In genomic region chr12:94099191-94099983, GRCh38 we compare ENCODE assay signal across 1 cellular context.
TF ChIP-seq lines count a peak whose summit lies in the region.

No MANE protein-coding gene starts in this region.

TF ChIP-seq in SK-N-SH, 30 proteins besides CTCF, POLR2A, EP300 and RAD21 (continued from another document):
- TF ChIP-seq NRF1 (IDR thresholded peaks at IDR 0.05; ENCODE audit: low read depth, low read length) (no peak), FOXJ3 (CRISPR knock-in tag; IDR thresholded peaks at IDR 0.05) (no peak), MEF2A (IDR thresholded peaks at IDR 0.05; ENCODE audit: borderline replicate concordance, low read depth) (peak; percentile 36; the same call in 1 of the 2 replicates), SMC3 (IDR thresholded peaks at IDR 0.05; ENCODE audit: low read depth, low read length) (no peak), POLR2AphosphoS5 (IDR thresholded peaks at IDR 0.05; ENCODE audit: low read depth, low read length) (peak; percentile 34; the same call in 1 of the 2 replicates), YY1 (IDR thresholded peaks at IDR 0.05; ENCODE audit: low read depth) (no peak), JUND (IDR thresholded peaks at IDR 0.05) (peak; percentile 87), SIN3A (IDR thresholded peaks at IDR 0.05; ENCODE audit: borderline replicate concordance, low read depth, low read length) (0 out of 2 replicates have a peak, but pooled peaks have one; percentile 40), EZH2phosphoT487 (IDR thresholded peaks at IDR 0.05; ENCODE audit: borderline replicate concordance, low read depth) (no peak), TEAD4 (IDR thresholded peaks at IDR 0.05; ENCODE audit: borderline replicate concordance, insufficient read depth) (peak; percentile 81), RFX5 (IDR thresholded peaks at IDR 0.05; ENCODE audit: low read length) (no peak), CHD2 (IDR thresholded peaks at IDR 0.05; ENCODE audit: low read length, partially characterized antibody) (no peak), NFIC (IDR thresholded peaks at IDR 0.05; ENCODE audit: borderline replicate concordance) (peak; percentile 89), RXRA (IDR thresholded peaks at IDR 0.05; ENCODE audit: borderline replicate concordance, low read depth) (peak; percentile 58; the same call in 1 of the 2 replicates), FOXM1 (IDR thresholded peaks at IDR 0.05; ENCODE audit: low read depth) (no peak)
- TF ChIP-seq, protein P1, sequence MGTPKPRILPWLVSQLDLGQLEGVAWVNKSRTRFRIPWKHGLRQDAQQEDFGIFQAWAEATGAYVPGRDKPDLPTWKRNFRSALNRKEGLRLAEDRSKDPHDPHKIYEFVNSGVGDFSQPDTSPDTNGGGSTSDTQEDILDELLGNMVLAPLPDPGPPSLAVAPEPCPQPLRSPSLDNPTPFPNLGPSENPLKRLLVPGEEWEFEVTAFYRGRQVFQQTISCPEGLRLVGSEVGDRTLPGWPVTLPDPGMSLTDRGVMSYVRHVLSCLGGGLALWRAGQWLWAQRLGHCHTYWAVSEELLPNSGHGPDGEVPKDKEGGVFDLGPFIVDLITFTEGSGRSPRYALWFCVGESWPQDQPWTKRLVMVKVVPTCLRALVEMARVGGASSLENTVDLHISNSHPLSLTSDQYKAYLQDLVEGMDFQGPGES (IDR thresholded peaks at IDR 0.05; ENCODE audit: low read depth, low read length) = no peak
- TF ChIP-seq, protein P2, sequence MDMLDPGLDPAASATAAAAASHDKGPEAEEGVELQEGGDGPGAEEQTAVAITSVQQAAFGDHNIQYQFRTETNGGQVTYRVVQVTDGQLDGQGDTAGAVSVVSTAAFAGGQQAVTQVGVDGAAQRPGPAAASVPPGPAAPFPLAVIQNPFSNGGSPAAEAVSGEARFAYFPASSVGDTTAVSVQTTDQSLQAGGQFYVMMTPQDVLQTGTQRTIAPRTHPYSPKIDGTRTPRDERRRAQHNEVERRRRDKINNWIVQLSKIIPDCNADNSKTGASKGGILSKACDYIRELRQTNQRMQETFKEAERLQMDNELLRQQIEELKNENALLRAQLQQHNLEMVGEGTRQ (IDR thresholded peaks at IDR 0.05; ENCODE audit: borderline replicate concordance, low read depth, low read length) = no peak
